In the genomic region with DNA sequence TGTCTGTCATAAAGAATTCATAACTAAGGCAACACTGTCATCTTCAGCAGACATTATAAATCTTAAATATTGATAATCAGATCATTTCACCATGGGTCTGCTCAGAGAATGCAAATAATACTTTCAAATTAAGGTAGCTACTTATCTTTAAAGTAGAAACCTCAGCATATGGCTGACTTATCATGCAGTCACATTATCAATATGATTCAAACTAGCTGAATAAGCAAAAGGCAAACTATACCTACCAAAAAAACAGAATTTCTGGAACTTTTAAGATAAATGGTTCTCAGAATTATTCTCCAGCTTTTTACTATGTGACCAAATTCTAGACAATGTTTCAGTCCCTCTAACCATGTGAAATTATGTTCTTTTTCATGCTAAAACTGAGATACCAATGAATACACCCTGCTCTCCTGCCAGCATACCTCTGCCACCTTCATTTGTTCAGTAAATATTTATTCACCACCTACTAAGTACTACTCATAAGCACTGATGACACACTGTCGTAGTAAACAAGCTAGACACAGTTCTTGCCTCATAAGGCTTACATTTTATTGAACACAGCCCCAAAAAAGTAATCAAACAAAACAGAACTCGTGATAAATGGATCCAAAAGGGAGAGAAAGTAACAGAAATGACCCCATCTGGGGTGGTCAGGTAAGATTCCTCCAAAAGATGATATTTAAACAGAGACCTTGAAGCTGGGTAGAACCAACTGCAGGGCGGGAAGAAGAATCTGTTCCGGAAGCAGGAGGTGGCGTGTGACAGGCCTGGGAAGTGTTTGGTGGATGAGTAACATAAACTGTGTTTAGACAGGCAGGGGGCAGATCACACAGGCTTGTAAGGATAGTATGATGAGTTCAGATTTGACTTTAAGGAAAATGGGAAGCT, we compare ENCODE assay signal across 1 cellular context.
TF ChIP-seq lines count a peak whose summit lies in the region.

No MANE protein-coding gene starts in this region.

TF ChIP-seq in H1, 55 proteins besides CTCF, POLR2A, EP300 and RAD21 (continued from another document):
- TF ChIP-seq, protein P1, sequence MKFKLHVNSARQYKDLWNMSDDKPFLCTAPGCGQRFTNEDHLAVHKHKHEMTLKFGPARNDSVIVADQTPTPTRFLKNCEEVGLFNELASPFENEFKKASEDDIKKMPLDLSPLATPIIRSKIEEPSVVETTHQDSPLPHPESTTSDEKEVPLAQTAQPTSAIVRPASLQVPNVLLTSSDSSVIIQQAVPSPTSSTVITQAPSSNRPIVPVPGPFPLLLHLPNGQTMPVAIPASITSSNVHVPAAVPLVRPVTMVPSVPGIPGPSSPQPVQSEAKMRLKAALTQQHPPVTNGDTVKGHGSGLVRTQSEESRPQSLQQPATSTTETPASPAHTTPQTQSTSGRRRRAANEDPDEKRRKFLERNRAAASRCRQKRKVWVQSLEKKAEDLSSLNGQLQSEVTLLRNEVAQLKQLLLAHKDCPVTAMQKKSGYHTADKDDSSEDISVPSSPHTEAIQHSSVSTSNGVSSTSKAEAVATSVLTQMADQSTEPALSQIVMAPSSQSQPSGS (IDR thresholded peaks at IDR 0.05; ENCODE audit: low read length): no peak
- TF ChIP-seq BACH1 (IDR thresholded peaks at IDR 0.05; ENCODE audit: low read length): no peak
- no peak for TF ChIP-seq TAF7 (optimal IDR thresholded peaks at IDR 0.05; ENCODE audit: borderline replicate concordance, low read depth, low read length)
- TF ChIP-seq SAP30 (IDR thresholded peaks at IDR 0.05; ENCODE audit: insufficient read depth, insufficient replicate concordance, low read length): no peak
- TF ChIP-seq JUN (IDR thresholded peaks at IDR 0.05; ENCODE audit: low read depth, low read length): no peak
- TF ChIP-seq KDM4A (IDR thresholded peaks at IDR 0.05; ENCODE audit: low read depth, low read length, severe bottlenecking): no peak
